In the genomic region with DNA sequence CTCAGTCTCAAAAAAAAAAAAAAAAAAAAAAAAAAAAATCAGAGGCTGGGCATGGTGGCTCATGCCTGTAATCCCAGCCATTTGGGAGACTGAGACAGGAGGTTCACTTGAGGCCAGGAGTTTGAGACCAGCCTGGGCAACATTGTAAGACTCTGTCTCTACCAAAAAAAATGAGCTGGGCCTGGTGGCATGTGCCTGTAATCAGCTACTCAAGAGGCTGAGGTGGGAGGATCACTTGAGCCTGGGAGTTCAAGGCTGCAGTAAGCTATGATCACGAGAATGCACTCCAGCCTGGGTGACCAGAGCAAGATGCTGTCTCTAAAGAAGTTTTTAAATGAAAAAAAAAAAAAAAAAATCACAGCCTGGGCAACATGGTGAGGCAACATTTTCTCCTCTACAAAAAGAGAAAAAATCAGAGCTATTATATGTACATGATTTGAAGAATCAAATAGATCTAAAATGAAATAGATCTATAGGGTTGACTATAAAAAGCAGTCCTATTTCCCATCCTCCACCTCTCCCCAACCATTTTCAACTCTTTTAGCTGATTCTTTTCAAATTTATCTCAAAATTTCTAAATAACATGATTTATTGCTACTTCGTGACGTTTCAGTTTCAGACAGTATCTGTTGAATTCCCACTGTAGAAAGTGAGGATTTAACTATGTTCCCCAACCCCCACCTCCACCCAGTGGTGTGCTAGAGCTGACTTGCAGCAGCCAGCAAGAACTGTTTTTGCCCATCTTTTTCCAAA, we compare ENCODE assay signal across 1 cellular context.
TF ChIP-seq lines count a peak whose summit lies in the region.

No MANE protein-coding gene starts in this region.

TF ChIP-seq in WTC11, 78 proteins besides CTCF, POLR2A, EP300 and RAD21:
- TF ChIP-seq AFF4 (CRISPR knock-in tag; IDR thresholded peaks at IDR 0.05; ENCODE audit: borderline replicate concordance) (no peak), ZNF121 (CRISPR knock-in tag; IDR thresholded peaks at IDR 0.05) (no peak), NFATC4 (CRISPR knock-in tag; IDR thresholded peaks at IDR 0.05) (no peak), NR1H2 (CRISPR knock-in tag; IDR thresholded peaks at IDR 0.05) (no peak), MXD4 (CRISPR knock-in tag; IDR thresholded peaks at IDR 0.05; ENCODE audit: borderline replicate concordance) (no peak), CREB1 (CRISPR knock-in tag; IDR thresholded peaks at IDR 0.05) (no peak), EMX1 (CRISPR knock-in tag; IDR thresholded peaks at IDR 0.05) (no peak), ZNF423 (CRISPR knock-in tag; IDR thresholded peaks at IDR 0.05) (no peak), ZNF532 (CRISPR knock-in tag; IDR thresholded peaks at IDR 0.05; ENCODE audit: borderline replicate concordance) (no peak), ARID4B (CRISPR knock-in tag; IDR thresholded peaks at IDR 0.05; ENCODE audit: borderline replicate concordance) (no peak)
- TF ChIP-seq, protein P1, sequence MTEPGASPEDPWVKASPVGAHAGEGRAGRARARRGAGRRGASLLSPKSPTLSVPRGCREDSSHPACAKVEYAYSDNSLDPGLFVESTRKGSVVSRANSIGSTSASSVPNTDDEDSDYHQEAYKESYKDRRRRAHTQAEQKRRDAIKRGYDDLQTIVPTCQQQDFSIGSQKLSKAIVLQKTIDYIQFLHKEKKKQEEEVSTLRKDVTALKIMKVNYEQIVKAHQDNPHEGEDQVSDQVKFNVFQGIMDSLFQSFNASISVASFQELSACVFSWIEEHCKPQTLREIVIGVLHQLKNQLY (CRISPR knock-in tag; IDR thresholded peaks at IDR 0.05), result no peak
- TF ChIP-seq, protein P2, sequence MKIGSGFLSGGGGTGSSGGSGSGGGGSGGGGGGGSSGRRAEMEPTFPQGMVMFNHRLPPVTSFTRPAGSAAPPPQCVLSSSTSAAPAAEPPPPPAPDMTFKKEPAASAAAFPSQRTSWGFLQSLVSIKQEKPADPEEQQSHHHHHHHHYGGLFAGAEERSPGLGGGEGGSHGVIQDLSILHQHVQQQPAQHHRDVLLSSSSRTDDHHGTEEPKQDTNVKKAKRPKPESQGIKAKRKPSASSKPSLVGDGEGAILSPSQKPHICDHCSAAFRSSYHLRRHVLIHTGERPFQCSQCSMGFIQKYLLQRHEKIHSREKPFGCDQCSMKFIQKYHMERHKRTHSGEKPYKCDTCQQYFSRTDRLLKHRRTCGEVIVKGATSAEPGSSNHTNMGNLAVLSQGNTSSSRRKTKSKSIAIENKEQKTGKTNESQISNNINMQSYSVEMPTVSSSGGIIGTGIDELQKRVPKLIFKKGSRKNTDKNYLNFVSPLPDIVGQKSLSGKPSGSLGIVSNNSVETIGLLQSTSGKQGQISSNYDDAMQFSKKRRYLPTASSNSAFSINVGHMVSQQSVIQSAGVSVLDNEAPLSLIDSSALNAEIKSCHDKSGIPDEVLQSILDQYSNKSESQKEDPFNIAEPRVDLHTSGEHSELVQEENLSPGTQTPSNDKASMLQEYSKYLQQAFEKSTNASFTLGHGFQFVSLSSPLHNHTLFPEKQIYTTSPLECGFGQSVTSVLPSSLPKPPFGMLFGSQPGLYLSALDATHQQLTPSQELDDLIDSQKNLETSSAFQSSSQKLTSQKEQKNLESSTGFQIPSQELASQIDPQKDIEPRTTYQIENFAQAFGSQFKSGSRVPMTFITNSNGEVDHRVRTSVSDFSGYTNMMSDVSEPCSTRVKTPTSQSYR (CRISPR knock-in tag; IDR thresholded peaks at IDR 0.05), result no peak
